In genomic region chr3:42509111-42509510, GRCh38 we compare ENCODE assay signal across 16 cellular contexts. TPM values are rescaled to one million over a fixed set of nuclear protein-coding genes. Genes with fewer than 3 reads are reported as not detected.
DNase-seq lines count a peak whose midpoint lies in the region; ATAC-seq and TF ChIP-seq lines count a peak whose summit lies in the region.
"Had no signal": no experiment of that assay in that cellular context is flagged by ENCODE, and none has a peak within 500 bp of the region (broad histone marks: within the 10 kb centered on the region; RNA-seq: fewer than 3 reads in every experiment).

No MANE protein-coding gene starts in this region.

- no peak overlapping the region for H3K27ac Mint-ChIP-seq in CD14-positive monocyte
- peak overlapping the region; percentile 24 for H3K27ac Mint-ChIP-seq in central memory CD8-positive, alpha-beta T cell (ENCODE audit: low read depth)
- H3K27ac Mint-ChIP-seq in naive thymus-derived CD4-positive, alpha-beta T cell: peak overlapping the region in 7 of 9 donors; percentile 33 to 85 (median 71)
- no peak overlapping the region for H3K27ac Mint-ChIP-seq in stimulated activated effector memory CD8-positive, alpha-beta T cell treated with anti-CD3 and anti-CD28 coated beads, Interleukin-12 subunit alpha, Interleukin-12 subunit beta, amount 100 ng/mL, for 72 hours
- H3K27ac Mint-ChIP-seq: B cell, GM23338 had no signal

- H3K36me3 ChIP-seq in BLaER1: no peaks in the 10 kb centered on the region
- peaks cover 0 to 13% (median 0%) of the 10 kb centered on the region in 3 experiments for H3K36me3 ChIP-seq in naive thymus-derived CD4-positive, alpha-beta T cell (ENCODE audit: control insufficient read depth in 2 of 3, insufficient read depth in 3 of 3, low read length in 3 of 3)
- no peaks in the 10 kb centered on the region for H3K36me3 ChIP-seq in MG63
- H3K36me3 ChIP-seq: SJCRH30 had no signal

- intact Hi-C loops in CD14-positive monocyte (cut with micrococcal nuclease): no loop called here
- intact Hi-C loops in naive thymus-derived CD4-positive, alpha-beta T cell (cut with micrococcal nuclease): loop anchor here in 1 of 2 donors (10.0 kb wide), 1 partner anchor 494 kb away; no protein-coding TSS in a partner anchor

- H3K27me3 ChIP-seq in BLaER1: no peaks in the 10 kb centered on the region
- H3K27me3 ChIP-seq in naive thymus-derived CD4-positive, alpha-beta T cell (ENCODE audit: control insufficient read depth in 2 of 2, insufficient read depth in 2 of 2, low read length in 2 of 2): no peaks in the 10 kb centered on the region
- H3K27me3 ChIP-seq in MG63: no peaks in the 10 kb centered on the region
- H3K27me3 ChIP-seq: SJCRH30 had no signal

- no peak overlapping the region for H3K4me3 Mint-ChIP-seq in CD14-positive monocyte
- no peak overlapping the region for H3K4me3 Mint-ChIP-seq in central memory CD8-positive, alpha-beta T cell
- H3K4me3 Mint-ChIP-seq in naive thymus-derived CD4-positive, alpha-beta T cell: peak overlapping the region in 7 of 10 donors; percentile 11 to 70 (median 32)
- no peak overlapping the region for H3K4me3 Mint-ChIP-seq in stimulated activated effector memory CD8-positive, alpha-beta T cell treated with anti-CD3 and anti-CD28 coated beads, Interleukin-12 subunit alpha, Interleukin-12 subunit beta, amount 100 ng/mL, for 72 hours
- H3K4me3 Mint-ChIP-seq: B cell, GM23338 had no signal

- H3K4me1 ChIP-seq in BLaER1: peaks cover 72% of the 10 kb centered on the region
- peaks cover 0 to 51% of the 10 kb centered on the region in 2 donors for H3K4me1 ChIP-seq in naive thymus-derived CD4-positive, alpha-beta T cell (ENCODE audit: control insufficient read depth in 2 of 2, insufficient read depth in 2 of 2, low read length in 2 of 2)
- H3K4me1 ChIP-seq: SJCRH30 had no signal

- peak overlapping the region; percentile 59 for H3K4me2 ChIP-seq in BLaER1
- H3K4me2 ChIP-seq: GM23338, KMS-11 had no signal

- peaks cover 0 to 6% (median 2%) of the 10 kb centered on the region in 3 donors for H3K27me3 Mint-ChIP-seq in CD14-positive monocyte (ENCODE audit: low read depth in 3 of 3)
- H3K27me3 Mint-ChIP-seq in central memory CD8-positive, alpha-beta T cell: no peaks in the 10 kb centered on the region
- H3K27me3 Mint-ChIP-seq in naive thymus-derived CD4-positive, alpha-beta T cell: peaks cover 0 to 5% (median 0%) of the 10 kb centered on the region in 5 donors
- H3K27me3 Mint-ChIP-seq: B cell had no signal

- no peak overlapping the region for H3K4me3 ChIP-seq in BLaER1
- H3K4me3 ChIP-seq in naive thymus-derived CD4-positive, alpha-beta T cell (ENCODE audit: low read length): no peak overlapping the region
- no peak overlapping the region for H3K4me3 ChIP-seq in MG63
- H3K4me3 ChIP-seq: GM23338, SJCRH30 had no signal

- no peaks in the 10 kb centered on the region for H4K20me1 ChIP-seq in BLaER1

- H3K27ac ChIP-seq in BLaER1: peak overlapping the region; percentile 11; the same call in 1 of the 2 replicates
- no peak overlapping the region for H3K27ac ChIP-seq in naive thymus-derived CD4-positive, alpha-beta T cell (ENCODE audit: low read depth, low read length)
- H3K27ac ChIP-seq: KMS-11, SJCRH30 had no signal

- H3K9me3 Mint-ChIP-seq in CD14-positive monocyte: no peaks in the 10 kb centered on the region
- H3K9me3 Mint-ChIP-seq in central memory CD8-positive, alpha-beta T cell: no peaks in the 10 kb centered on the region
- H3K9me3 Mint-ChIP-seq in naive thymus-derived CD4-positive, alpha-beta T cell: no peaks in the 10 kb centered on the region
- no peaks in the 10 kb centered on the region for H3K9me3 Mint-ChIP-seq in stimulated activated effector memory CD8-positive, alpha-beta T cell treated with anti-CD3 and anti-CD28 coated beads, Interleukin-12 subunit alpha, Interleukin-12 subunit beta, amount 100 ng/mL, for 72 hours

- DNase-seq in CD14-positive monocyte (ENCODE audit: low spot score) (peak; percentile 14), MG63 (no peak), cortex of kidney (lab: John Stamatoyannopoulos, UW) (no peak)
- DNase-seq in central memory CD8-positive, alpha-beta T cell (ENCODE audit: low spot score in 2 of 2): no peak
- DNase-seq in naive thymus-derived CD4-positive, alpha-beta T cell: no peak
- no peak for DNase-seq in stimulated activated effector memory CD8-positive, alpha-beta T cell treated with anti-CD3 and anti-CD28 coated beads, Interleukin-12 subunit alpha, Interleukin-12 subunit beta, amount 100 ng/mL, for 72 hours (ENCODE audit: low spot score in 2 of 2)
- DNase-seq: NCI-H1105, NCI-H1694 treated with DMSO at 0.1 percent for 48 hours, NCI-H2171 treated with DMSO at 0.1 percent for 48 hours, NCI-H510A treated with DMSO at 0.1 percent for 48 hours, SJCRH30 had no signal

- ATAC-seq in central memory CD8-positive, alpha-beta T cell (replicated peaks; ENCODE audit: extremely low read depth, poor library complexity, severe bottlenecking): no peak
- no peak for ATAC-seq in naive thymus-derived CD4-positive, alpha-beta T cell
- no peak for ATAC-seq in stimulated activated effector memory CD8-positive, alpha-beta T cell treated with anti-CD3 and anti-CD28 coated beads, Interleukin-12 subunit alpha, Interleukin-12 subunit beta, amount 100 ng/mL, for 72 hours
- ATAC-seq in GM21381 (IDR thresholded peaks at IDR 0.05; ENCODE audit: unreplicated experiment): no peak
- ATAC-seq: GM23338 had no signal

- H3K36me3 Mint-ChIP-seq in CD14-positive monocyte: peaks cover 43 to 62% of the 10 kb centered on the region in 2 donors
- peaks cover 2% of the 10 kb centered on the region for H3K36me3 Mint-ChIP-seq in central memory CD8-positive, alpha-beta T cell (ENCODE audit: insufficient read depth)
- H3K36me3 Mint-ChIP-seq in naive thymus-derived CD4-positive, alpha-beta T cell: peaks cover 3 to 21% (median 4%) of the 10 kb centered on the region in 5 donors
- H3K36me3 Mint-ChIP-seq in stimulated activated effector memory CD8-positive, alpha-beta T cell treated with anti-CD3 and anti-CD28 coated beads, Interleukin-12 subunit alpha, Interleukin-12 subunit beta, amount 100 ng/mL, for 72 hours: no peaks in the 10 kb centered on the region

- H3K4me1 Mint-ChIP-seq in CD14-positive monocyte: peaks cover 65% of the 10 kb centered on the region
- H3K4me1 Mint-ChIP-seq in central memory CD8-positive, alpha-beta T cell: peaks cover 6% of the 10 kb centered on the region
- H3K4me1 Mint-ChIP-seq in naive thymus-derived CD4-positive, alpha-beta T cell: peaks cover 33 to 80% (median 67%) of the 10 kb centered on the region in 7 donors
- H3K4me1 Mint-ChIP-seq in stimulated activated effector memory CD8-positive, alpha-beta T cell treated with anti-CD3 and anti-CD28 coated beads, Interleukin-12 subunit alpha, Interleukin-12 subunit beta, amount 100 ng/mL, for 72 hours: peaks cover 5% of the 10 kb centered on the region

- POLR2A ChIA-PET in naive thymus-derived CD4-positive, alpha-beta T cell (lab: Charles Lee): interaction anchor here (0.7 to 6.0 kb wide), 4 partner anchors 17 to 54 kb away, joined by 3 to 26 read pairs (median 6); no protein-coding TSS in a partner anchor

- no peak overlapping the region for H3K9ac ChIP-seq in BLaER1
- H3K9ac ChIP-seq: KMS-11 had no signal

- H3K9me3 ChIP-seq in BLaER1 (no peaks in the 10 kb centered on the region), MG63 (no peaks in the 10 kb centered on the region)
- no peaks in the 10 kb centered on the region for H3K9me3 ChIP-seq in naive thymus-derived CD4-positive, alpha-beta T cell (ENCODE audit: control insufficient read depth in 2 of 3, low read length in 3 of 3)
- H3K9me3 ChIP-seq: SJCRH30 had no signal

- CTCF ChIA-PET in naive thymus-derived CD4-positive, alpha-beta T cell (lab: Charles Lee): interaction anchor here (1.0 to 4.1 kb wide), 4 partner anchors 8 to 37 kb away, joined by 4 to 34 read pairs (median 9); no protein-coding TSS in a partner anchor

- TF ChIP-seq CTCF in CD14-positive monocyte (IDR thresholded peaks at IDR 0.05): no peak

RNA-seq across cellular contexts. Expression of gene VIPR1, which starts 6.7 kb away (rescaled TPM):
- 10 to 100 TPM; 15.5 to 16.0 TPM for polyA plus RNA-seq in CD14-positive monocyte
- 100 to 1,000 TPM in 2 of 5 experiments, 10 to 100 TPM in 2, 1 to 10 TPM in 1; 8.0 to 133 (median 70.5) TPM for total RNA-seq in naive thymus-derived CD4-positive, alpha-beta T cell
- 10 to 100 TPM; 30.5 to 44.8 TPM for polyA plus RNA-seq in naive thymus-derived CD4-positive, alpha-beta T cell
- total RNA-seq in MG63 (2014; rRNA removed; shearing (Covaris generic); ENCODE audit: low replicate concordance): not detected in 2 replicates
- total RNA-seq: SJCRH30 had no signal

Comparison
In these comparisons a context has a peak if more than half of its experiments do, and no peak if none do; other contexts are left out.
1. H3K27ac Mint-ChIP-seq: peak in central memory CD8-positive, alpha-beta T cell (single experiment) and naive thymus-derived CD4-positive, alpha-beta T cell (7 of 9); none in CD14-positive monocyte (0 of 7) and stimulated activated effector memory CD8-positive, alpha-beta T cell treated with anti-CD3 and anti-CD28 coated beads, Interleukin-12 subunit alpha, Interleukin-12 subunit beta, amount 100 ng/mL, for 72 hours (single experiment).
2. H3K4me3 Mint-ChIP-seq: peak in naive thymus-derived CD4-positive, alpha-beta T cell (7 of 10); none in CD14-positive monocyte (0 of 2), central memory CD8-positive, alpha-beta T cell (single experiment) and stimulated activated effector memory CD8-positive, alpha-beta T cell treated with anti-CD3 and anti-CD28 coated beads, Interleukin-12 subunit alpha, Interleukin-12 subunit beta, amount 100 ng/mL, for 72 hours (single experiment).